ENCODE assay signal across 16 cellular contexts in genomic region chr12:868722-869121, GRCh38.
DNase-seq lines count a peak whose midpoint lies in the region; ATAC-seq, FAIRE-seq and TF ChIP-seq lines count a peak whose summit lies in the region.
"Had no signal": no experiment of that assay in that cellular context is flagged by ENCODE, and none has a peak within 500 bp of the region (broad histone marks: within the 10 kb centered on the region; RNA-seq: fewer than 3 reads in every experiment).

No MANE protein-coding gene starts in this region.

- WGBS in SK-N-SH (ENCODE audit: low lambda C conversion rate), result 100% methylated on average over 3 of the region's 3 CpGs
- WGBS in H1 (ENCODE audit: extremely low coverage in 1 of 2, insufficient coverage in 1 of 2, insufficient read length in 1 of 2, insufficient replicate concordance in 2 of 2, low coverage in 1 of 2, low lambda C conversion rate in 2 of 2, missing lambda C conversion rate in 1 of 2), 2 experiments, result 81% methylated on average over 3 of the region's 3 CpGs; no CpG with 5 or more reads in 1 of the 2 experiments
- WGBS in smooth muscle cell (ENCODE audit: low lambda C conversion rate), result 94% methylated on average over 3 of the region's 3 CpGs

- H3K9ac ChIP-seq in SK-N-SH (no peak overlapping the region), NT2/D1 (ENCODE audit: insufficient read length, low read depth) (no peak overlapping the region), H1 (replicated peaks in 1 of 4; ENCODE audit: extremely low read depth in 1 of 4, low read depth in 3 of 4, low read length in 3 of 4) (no peak overlapping the region), smooth muscle cell (ENCODE audit: low read depth) (no peak overlapping the region)
- H3K9ac ChIP-seq: parathyroid adenoma had no signal

- no peaks in the 10 kb centered on the region for H3K79me1 ChIP-seq in H1 (ENCODE audit: low read depth, low read length)

- H2BK12ac ChIP-seq in H1 (ENCODE audit: low read depth, low read length), result no peak overlapping the region

- H3K14ac ChIP-seq in H1 (ENCODE audit: insufficient read length), result no peak overlapping the region

- H3K4ac ChIP-seq in H1 (replicated peaks; ENCODE audit: insufficient read length, low read depth, low read length), result no peak overlapping the region

- no peak overlapping the region for H2BK5ac ChIP-seq in H1 (ENCODE audit: low read depth, low read length)

- H3K4me1 ChIP-seq in SK-N-SH (ENCODE audit: control insufficient read depth in 1 of 2, insufficient read depth in 2 of 2, low read depth in 1 of 2, low read length in 1 of 2), result no peaks in the 10 kb centered on the region
- H3K4me1 ChIP-seq in NT2/D1 (ENCODE audit: insufficient read depth, insufficient read length), result no peaks in the 10 kb centered on the region
- no peaks in the 10 kb centered on the region for H3K4me1 ChIP-seq in H1 (replicated peaks in 1 of 4; ENCODE audit: control insufficient read depth in 3 of 4, insufficient read depth in 4 of 4, low read length in 3 of 4)
- H3K4me1 ChIP-seq in smooth muscle cell (ENCODE audit: low read depth), result no peaks in the 10 kb centered on the region
- H3K4me1 ChIP-seq: parathyroid adenoma, Peyer's patch, transverse colon had no signal

- H2AFZ ChIP-seq in SK-N-SH (ENCODE audit: low read depth), result no peak overlapping the region
- no peak overlapping the region for H2AFZ ChIP-seq in H1 (ENCODE audit: low read length)
- no peak overlapping the region for H2AFZ ChIP-seq in smooth muscle cell (ENCODE audit: low read depth)
- H2AFZ ChIP-seq: hepatocyte, parathyroid adenoma had no signal

- no peak overlapping the region for H3K27ac ChIP-seq in SK-N-SH (ENCODE audit: low read depth in 2 of 2, low read length in 1 of 2)
- no peak overlapping the region for H3K27ac ChIP-seq in H1 (ENCODE audit: low read depth, low read length)
- H3K27ac ChIP-seq in smooth muscle cell (ENCODE audit: low read depth), result no peak overlapping the region
- H3K27ac ChIP-seq: hepatocyte, parathyroid adenoma, Peyer's patch, transverse colon had no signal

- no peaks in the 10 kb centered on the region for H3K27me3 ChIP-seq in SK-N-SH (ENCODE audit: insufficient read depth)
- no peaks in the 10 kb centered on the region for H3K27me3 ChIP-seq in NT2/D1 (ENCODE audit: insufficient read depth, insufficient read length)
- H3K27me3 ChIP-seq in H1 (replicated peaks in 1 of 4; ENCODE audit: control insufficient read depth in 3 of 4, extremely low read depth in 1 of 4, insufficient read depth in 3 of 4, low read length in 3 of 4), result no peaks in the 10 kb centered on the region
- no peaks in the 10 kb centered on the region for H3K27me3 ChIP-seq in smooth muscle cell (ENCODE audit: low read depth)
- H3K27me3 ChIP-seq: hepatocyte, Peyer's patch, transverse colon had no signal

- H3K23ac ChIP-seq in H1 (ENCODE audit: insufficient read length), result no peak overlapping the region

- peaks cover 73 to 78% of the 10 kb centered on the region in 2 experiments for H3K36me3 ChIP-seq in SK-N-SH (replicated peaks in 1 of 2; ENCODE audit: control insufficient read depth in 1 of 2, insufficient read depth in 2 of 2, low read length in 1 of 2)
- peaks cover 89% of the 10 kb centered on the region for H3K36me3 ChIP-seq in NT2/D1 (ENCODE audit: insufficient read depth, insufficient read length, low read length)
- H3K36me3 ChIP-seq in H1 (ENCODE audit: control insufficient read depth in 2 of 4, insufficient read depth in 4 of 4, low read length in 3 of 4), result peaks cover 0 to 25% (median 17%) of the 10 kb centered on the region in 4 experiments; a peak in 5 of 8 replicates
- H3K36me3 ChIP-seq in smooth muscle cell (ENCODE audit: low read depth), result peaks cover 41% of the 10 kb centered on the region

- TF ChIP-seq CTCF in SK-N-SH (IDR thresholded peaks at IDR 0.05), result no peak; the same call in 1 of the 2 replicates
- peak in 2 of 3 experiments; percentile 48; a peak in 3 of 4 replicates for TF ChIP-seq CTCF in H1 (IDR thresholded peaks at IDR 0.05; ENCODE audit: control extremely low read depth in 1 of 3, insufficient read depth in 1 of 3, low read depth in 1 of 3, low read length in 3 of 3)
- TF ChIP-seq CTCF in smooth muscle cell (IDR thresholded peaks at IDR 0.05; ENCODE audit: borderline replicate concordance, insufficient read depth, poor library complexity, severe bottlenecking), result peak; percentile 7

- H2BK15ac ChIP-seq in H1 (ENCODE audit: low read length), result no peak overlapping the region

- H3K56ac ChIP-seq in H1 (replicated peaks; ENCODE audit: insufficient read length, low read depth, low read length), result no peak overlapping the region

- TF ChIP-seq RAD21 in SK-N-SH (IDR thresholded peaks at IDR 0.05; ENCODE audit: low read length) (no peak), H1 (IDR thresholded peaks at IDR 0.05 in 1 of 2, conservative IDR thresholded peaks at IDR 0.05 in 1 of 2; ENCODE audit: low read depth in 2 of 2, low read length in 2 of 2) (peak; percentile 20 to 38; a peak in 2 of 4 replicates)

- no peak for ATAC-seq in SK-N-SH treated with all-trans-retinoic acid at 6 μM for 48 hours

- H3K18ac ChIP-seq in H1 (ENCODE audit: extremely low read depth, low read length), result no peak overlapping the region

- TF ChIP-seq EP300 in SK-N-SH (IDR thresholded peaks at IDR 0.05; ENCODE audit: borderline replicate concordance in 1 of 2, low read depth in 1 of 2, low read length in 1 of 2) (no peak), H1 (IDR thresholded peaks at IDR 0.05; ENCODE audit: borderline replicate concordance in 1 of 2, low read depth in 2 of 2, low read length in 2 of 2) (no peak)

- no peak overlapping the region for H2AK5ac ChIP-seq in H1 (ENCODE audit: low read depth, low read length)

- H2BK20ac ChIP-seq in H1 (ENCODE audit: low read length), result no peak overlapping the region

- no peak overlapping the region; the same call in 1 of the 2 replicates for H4K8ac ChIP-seq in H1 (ENCODE audit: extremely low read depth, insufficient read depth, low read length)

- no peak for TF ChIP-seq POLR2A in H1 (IDR thresholded peaks at IDR 0.05; ENCODE audit: control extremely low read depth in 1 of 2, low read depth in 2 of 2, low read length in 2 of 2)

- FAIRE-seq in H1 (lab: Jason Lieb, UNC), result peak; percentile 72

- H4K91ac ChIP-seq in H1 (replicated peaks; ENCODE audit: insufficient read length, low read length), result no peak overlapping the region

- no peak overlapping the region for H3K4me2 ChIP-seq in SK-N-SH
- H3K4me2 ChIP-seq in H1 (ENCODE audit: insufficient read depth in 1 of 2, low read depth in 2 of 2, low read length in 2 of 2), result no peak overlapping the region
- no peak overlapping the region for H3K4me2 ChIP-seq in smooth muscle cell
- H3K4me2 ChIP-seq: hepatocyte had no signal

- H3K9me3 ChIP-seq in SK-N-SH, result no peaks in the 10 kb centered on the region
- H3K9me3 ChIP-seq in NT2/D1 (ENCODE audit: insufficient read depth, low read length), result no peaks in the 10 kb centered on the region
- H3K9me3 ChIP-seq in H1 (ENCODE audit: insufficient read depth in 2 of 2, low read depth in 1 of 2, low read length in 1 of 2), result no peaks in the 10 kb centered on the region
- no peaks in the 10 kb centered on the region for H3K9me3 ChIP-seq in smooth muscle cell (replicated peaks; ENCODE audit: low read depth)
- H3K9me3 ChIP-seq: Peyer's patch, transverse colon had no signal

- POLR2A ChIA-PET in SK-N-SH (lab: Yijun Ruan, JAX), result no interaction called here
- POLR2A ChIA-PET in H1 (lab: Charles Lee; ENCODE audit: partially characterized antibody), result no interaction called here

- H4K20me1 ChIP-seq in SK-N-SH (ENCODE audit: insufficient read depth), result no peaks in the 10 kb centered on the region
- no peaks in the 10 kb centered on the region for H4K20me1 ChIP-seq in H1 (replicated peaks in 1 of 2; ENCODE audit: control insufficient read depth in 1 of 2, insufficient read depth in 2 of 2, low read length in 2 of 2)
- peaks cover 4% of the 10 kb centered on the region for H4K20me1 ChIP-seq in smooth muscle cell (ENCODE audit: low read depth)

- CTCF ChIA-PET in SK-N-SH (lab: Yijun Ruan, JAX), result interaction anchor here (1.0 kb wide), 1 partner anchor 224 kb away, joined by 3 read pairs; no protein-coding TSS in a partner anchor
- CTCF ChIA-PET in H1 (lab: Charles Lee; ENCODE audit: partially characterized antibody), result interaction anchor here (0.6 to 1.5 kb wide), 6 partner anchors 9 to 224 kb away, joined by 3 to 5 read pairs (median 3); no protein-coding TSS in a partner anchor

- no peak overlapping the region for H2BK120ac ChIP-seq in H1 (replicated peaks; ENCODE audit: low read depth, low read length)

- H3K4me3 ChIP-seq in SK-N-SH (ENCODE audit: low read depth in 2 of 2, low read length in 1 of 2) (no peak overlapping the region), NT2/D1 (ENCODE audit: insufficient read length, low read depth) (no peak overlapping the region), H1 (ENCODE audit: extremely low read depth in 1 of 4, insufficient read depth in 2 of 4, low read depth in 3 of 4, low read length in 4 of 4) (no peak overlapping the region), smooth muscle cell (no peak overlapping the region)
- H3K4me3 ChIP-seq: hepatocyte, Peyer's patch, transverse colon had no signal

- H3F3A ChIP-seq in SK-N-SH (replicated peaks; ENCODE audit: insufficient read depth) (no peaks in the 10 kb centered on the region), smooth muscle cell (ENCODE audit: low read depth) (peaks cover 7% of the 10 kb centered on the region)

- H4K5ac ChIP-seq in H1 (ENCODE audit: insufficient read length, low read depth, low read length), result no peak overlapping the region

- H3K9me2 ChIP-seq in SK-N-SH, result no peaks in the 10 kb centered on the region

- DNase-seq in SK-N-SH (peak; percentile 9), NT2/D1 (ENCODE audit: low read depth, low spot score) (peak; percentile 11), H1 (ENCODE audit: low read depth in 1 of 2, low spot score in 2 of 2) (no peak), smooth muscle cell (lab: John Stamatoyannopoulos, UW; ENCODE audit: unreplicated experiment) (no peak), middle frontal gyrus (ENCODE audit: extremely low spot score, low spot score) (no peak), NK-92 (lab: John Stamatoyannopoulos, UW; ENCODE audit: unreplicated experiment) (no peak)
- DNase-seq in activated naive CD4-positive, alpha-beta T cell treated with Interleukin-2 at 50 U/mL for 16 hours, result no peak
- DNase-seq: activated B cell treated with CpG ODN at 0.5 μM for 24 hours; activated gamma-delta T cell treated with Interleukin-2 at 50 U/mL for 16 hours; NCI-H146; Peyer's patch; stimulated activated naive CD4-positive, alpha-beta T cell; transverse colon had no signal

- no peaks in the 10 kb centered on the region for H3K23me2 ChIP-seq in H1 (ENCODE audit: low read depth, low read length)

- H3K79me2 ChIP-seq in SK-N-SH (ENCODE audit: insufficient read depth) (peaks cover 5% of the 10 kb centered on the region; the same call in 1 of the 2 replicates), H1 (ENCODE audit: control insufficient read depth in 1 of 2, insufficient read depth in 2 of 2, low read length in 2 of 2) (no peaks in the 10 kb centered on the region), smooth muscle cell (ENCODE audit: low read depth) (peaks cover 6% of the 10 kb centered on the region)
- H3K79me2 ChIP-seq: hepatocyte, parathyroid adenoma had no signal

TF ChIP-seq in SK-N-SH treated with all-trans-retinoic acid at 6 μM for 48 hours, 23 proteins besides CTCF, POLR2A, EP300 and RAD21 (continues in another document):
- no peak for TF ChIP-seq TOX (CRISPR knock-in tag; IDR thresholded peaks at IDR 0.05; ENCODE audit: borderline replicate concordance)

Comparison
In these comparisons a context has a peak if more than half of its experiments do, and no peak if none do; other contexts are left out.
1. DNase-seq: peak in SK-N-SH (single experiment) and NT2/D1 (single experiment); none in H1 (0 of 2), smooth muscle cell (single experiment), middle frontal gyrus (single experiment), NK-92 (single experiment) and activated naive CD4-positive, alpha-beta T cell treated with Interleukin-2 at 50 U/mL for 16 hours (single experiment).
2. Of the 17 proteins assayed by ChIP-seq in both H1 and SK-N-SH: peak only in H1: CTCF and RAD21; only in SK-N-SH: none; in both: none; in neither: 15.